In the genomic region with DNA sequence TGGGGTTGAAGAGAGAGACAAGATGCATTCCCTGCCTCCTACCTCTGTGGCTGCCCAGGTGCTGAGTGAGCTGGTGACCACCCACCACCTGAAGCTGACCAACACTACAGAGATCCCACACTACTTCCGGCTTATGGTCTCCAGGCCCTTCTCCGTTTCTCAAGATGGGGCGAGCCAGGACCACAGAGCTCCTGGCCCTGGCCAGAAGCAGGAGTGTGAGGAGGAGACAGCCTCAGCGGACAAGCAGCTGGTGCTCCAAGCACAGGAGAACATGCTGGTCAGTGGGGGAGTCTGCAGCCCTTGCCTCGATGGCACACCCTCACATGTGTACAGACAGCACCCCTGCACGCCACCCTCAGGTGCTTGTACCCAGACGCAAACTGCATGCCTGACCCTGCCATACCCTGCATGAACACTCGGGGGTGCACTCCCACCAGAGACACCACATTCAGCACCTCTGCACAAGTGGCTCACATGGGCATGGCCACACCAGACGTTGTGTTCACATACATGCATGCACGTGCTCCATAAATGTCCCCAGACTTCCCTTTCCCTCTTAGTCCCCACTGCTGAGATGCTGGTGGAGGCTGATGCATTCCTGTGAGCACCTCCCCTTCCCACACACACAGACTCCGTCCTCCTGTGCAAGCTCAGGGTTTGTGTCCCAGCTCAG, we compare ENCODE assay signal across 8 cellular contexts. TPM values are rescaled to one million over a fixed set of nuclear protein-coding genes. Genes with fewer than 3 reads are reported as not detected.
A peak's percentile ranks its signal among the peaks of the same experiment; 100 is the strongest.
DNase-seq lines count a peak whose midpoint lies in the region; ATAC-seq and TF ChIP-seq lines count a peak whose summit lies in the region.

No MANE protein-coding gene starts in this region.

- peak; percentile 58; the same call in 1 of the 2 replicates for TF ChIP-seq CTCF in VCaP (conservative IDR thresholded peaks at IDR 0.05)
- peak; percentile 59 to 73 (median 65) for TF ChIP-seq CTCF in breast epithelium (IDR thresholded peaks at IDR 0.05)

- no peak for TF ChIP-seq POLR2A in breast epithelium (IDR thresholded peaks at IDR 0.05)

- in situ Hi-C loops in G401 (cut with HindIII; ENCODE audit: low sequenced_read_pairs), result no loop called here

- no peaks in the 10 kb centered on the region for H3K27me3 ChIP-seq in breast epithelium

- ATAC-seq in GM21423 (IDR thresholded peaks at IDR 0.05; ENCODE audit: unreplicated experiment), result peak; percentile 72

- no peaks in the 10 kb centered on the region for H3K4me1 ChIP-seq in breast epithelium

- intact Hi-C loops in breast epithelium (cut with DNase I; ENCODE audit: low total_unique reads), result no loop called here

- DNase-seq in G401 (ENCODE audit: low spot score) (peak; percentile 46), KG1 (lab: John Stamatoyannopoulos, UW) (peak; percentile 10), breast epithelium (ENCODE audit: low spot score in 2 of 2) (peak; percentile 30 to 72), left kidney (ENCODE audit: low read depth, low spot score) (peak; percentile 66), cerebellum (ENCODE audit: low spot score) (no peak)
- peak; percentile 43 to 61 (median 45) for DNase-seq in stimulated activated CD4-positive, alpha-beta T cell treated with anti-CD3 and anti-CD28 coated beads, TNF-alpha, amount 100 ng/mL, for 4 hours (ENCODE audit: low read depth in 3 of 3)

- no peaks in the 10 kb centered on the region for H3K9me3 ChIP-seq in breast epithelium

- no peak overlapping the region for H3K4me3 ChIP-seq in breast epithelium

- H3K27ac ChIP-seq in VCaP (no peak overlapping the region), breast epithelium (no peak overlapping the region)

- no peaks in the 10 kb centered on the region for H3K36me3 ChIP-seq in breast epithelium

RNA-seq across cellular contexts. Expression of a gene that starts 19.0 kb away (rescaled TPM):
- total RNA-seq in G401 (2014; rRNA removed; shearing (Covaris generic)), result 52.7 and 58.6 TPM in 2 replicates
- 10 to 100 TPM; 69.2 to 87.5 (median 83.9) TPM for total RNA-seq in breast epithelium
- 22.4 TPM for total RNA-seq in cerebellum

RNA-seq across cellular contexts. Expression of a gene that starts 20.6 kb away (rescaled TPM):
- 0.06 TPM in 1 of 2 replicates, not detected in the other for total RNA-seq in G401 (2014; rRNA removed; shearing (Covaris generic))
- total RNA-seq in breast epithelium, result 10 to 100 TPM; 33.4 to 36.0 (median 35.3) TPM
- total RNA-seq in cerebellum, result 3.4 TPM

RNA-seq across cellular contexts. Expression of a gene that starts 47.5 kb away (rescaled TPM):
- 24.5 and 28.9 TPM in 2 replicates for total RNA-seq in G401 (2014; rRNA removed; shearing (Covaris generic))
- total RNA-seq in breast epithelium, result 10 to 100 TPM; 29.0 to 41.6 (median 33.1) TPM
- 45.1 TPM for total RNA-seq in cerebellum
